In the genomic region with DNA sequence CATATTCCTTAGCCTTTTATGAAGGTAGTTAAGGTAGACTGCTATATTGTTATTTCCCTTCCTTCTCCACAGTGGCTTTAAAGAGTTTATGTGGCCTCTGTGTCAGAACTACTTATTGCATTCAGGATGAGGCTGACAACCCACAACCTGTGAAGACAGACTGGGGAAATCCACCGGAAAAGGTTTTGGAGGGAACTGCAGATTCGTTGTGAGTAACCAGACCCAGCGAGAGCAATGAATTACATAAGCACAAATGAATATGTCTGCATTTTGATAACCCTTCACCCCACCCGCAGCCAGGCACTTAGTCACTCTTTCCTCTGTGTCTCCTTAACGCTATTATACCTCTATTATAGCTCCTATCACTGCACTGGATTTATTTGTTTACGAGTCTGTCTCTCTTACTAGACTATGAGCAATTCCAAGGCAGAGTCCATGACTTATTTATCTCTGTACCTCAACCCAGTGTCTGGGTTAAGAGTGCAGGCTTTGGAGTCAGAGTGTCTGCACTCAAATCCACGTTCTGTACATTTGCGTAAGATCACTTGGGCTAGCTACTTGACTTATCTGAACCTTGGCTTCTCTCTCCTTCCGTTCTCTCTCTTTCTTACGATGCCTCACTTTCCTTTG, we compare ENCODE assay signal across 8 cellular contexts. TPM values are rescaled to one million over a fixed set of nuclear protein-coding genes. Genes with fewer than 3 reads are reported as not detected.
DNase-seq lines count a peak whose midpoint lies in the region; ATAC-seq lines count a peak whose summit lies in the region.

No MANE protein-coding gene starts in this region.

- intact Hi-C loops in left ventricle myocardium superior (cut with micrococcal nuclease) = no loop called here

- ATAC-seq in GM21515 (IDR thresholded peaks at IDR 0.05; ENCODE audit: unreplicated experiment) (peak; percentile 51), left ventricle myocardium superior (no peak)

- peak; percentile 4 for DNase-seq in ACHN
- peak; percentile 8 for DNase-seq in NAMALWA (ENCODE audit: low spot score)
- peak; percentile 61 to 73 for DNase-seq in activated CD8-positive, alpha-beta memory T cell treated with anti-CD3 and anti-CD28 coated beads for 4 hours (ENCODE audit: low read depth in 2 of 2)
- peak; percentile 88 for DNase-seq in glomerular visceral epithelial cell (ENCODE audit: extremely low spot score)
- peak; percentile 36 to 37 for DNase-seq in stimulated activated CD8-positive, alpha-beta memory T cell treated with anti-CD3 and anti-CD28 coated beads, Interleukin-2, amount 100 ng/mL, for 48 hours (ENCODE audit: low read depth in 2 of 2)
- no peak for DNase-seq in NCI-H748 (lab: John Stamatoyannopoulos, UW; ENCODE audit: unreplicated experiment)
- no peak for DNase-seq in left ventricle myocardium superior

- in situ Hi-C loops in ACHN (cut with HindIII; ENCODE audit: low pct_ligation_motif_present, low pct_unique_long_range_greater_than_20kb, low sequenced_read_pairs) = no loop called here

RNA-seq across cellular contexts. Expression of a gene that starts 19.2 kb away (rescaled TPM):
- total RNA-seq in left ventricle myocardium superior = not detected

RNA-seq across cellular contexts. Expression of a gene that starts 19.5 kb away (rescaled TPM):
- total RNA-seq in left ventricle myocardium superior = 26.6 TPM

Comparison
In these comparisons a context has a peak if more than half of its experiments do, and no peak if none do; other contexts are left out.
1. DNase-seq: peak in ACHN (single experiment), NAMALWA (single experiment), activated CD8-positive, alpha-beta memory T cell treated with anti-CD3 and anti-CD28 coated beads for 4 hours (2 of 2), glomerular visceral epithelial cell (single experiment) and stimulated activated CD8-positive, alpha-beta memory T cell treated with anti-CD3 and anti-CD28 coated beads, Interleukin-2, amount 100 ng/mL, for 48 hours (2 of 2); none in NCI-H748 (single experiment) and left ventricle myocardium superior (single experiment).